Comparison of ENCODE assay signal across 11 cellular contexts in genomic region chr2:196276421-196276820, GRCh38.
DNase-seq lines count a peak whose midpoint lies in the region; ATAC-seq and TF ChIP-seq lines count a peak whose summit lies in the region.
"Had no signal": no experiment of that assay in that cellular context is flagged by ENCODE, and none has a peak within 500 bp of the region (broad histone marks: within the 10 kb centered on the region; RNA-seq: fewer than 3 reads in every experiment).

No MANE protein-coding gene starts in this region.

- peaks cover 46% of the 10 kb centered on the region for H3K4me1 Mint-ChIP-seq in activated CD8-positive, alpha-beta memory T cell treated with anti-CD3 and anti-CD28 coated beads, Interleukin-2, amount 10 ng/mL, durations not matched to agents 7 days and 5 days
- peaks cover 24 to 26% of the 10 kb centered on the region in 2 donors for H3K4me1 Mint-ChIP-seq in effector memory CD8-positive, alpha-beta T cell (ENCODE audit: low read depth in 2 of 2)

- POLR2A ChIA-PET in PC-3 (lab: Charles Lee; ENCODE audit: unreplicated experiment), result no interaction called here

- no peaks in the 10 kb centered on the region for H3K9me2 ChIP-seq in PC-3 (replicated peaks; ENCODE audit: low read length)

- no peaks in the 10 kb centered on the region for H3K9me3 ChIP-seq in PC-3 (ENCODE audit: low read length)
- no peaks in the 10 kb centered on the region for H3K9me3 ChIP-seq in smooth muscle cell (replicated peaks; ENCODE audit: low read depth)
- no peaks in the 10 kb centered on the region for H3K9me3 ChIP-seq in tibial nerve
- H3K9me3 ChIP-seq: ovary had no signal

- H3K4me2 ChIP-seq in PC-3 (ENCODE audit: low read length) (0 out of 2 replicates have a peak overlapping the region, but pooled peaks have one; percentile 10), smooth muscle cell (peak overlapping the region; percentile 53)

- H3K27ac Mint-ChIP-seq in activated CD8-positive, alpha-beta memory T cell treated with anti-CD3 and anti-CD28 coated beads, Interleukin-2, amount 10 ng/mL, durations not matched to agents 7 days and 5 days, result peak overlapping the region; percentile 87
- peak overlapping the region; percentile 46 to 58 for H3K27ac Mint-ChIP-seq in effector memory CD8-positive, alpha-beta T cell

- peaks cover 13% of the 10 kb centered on the region for H3K36me3 Mint-ChIP-seq in activated CD8-positive, alpha-beta memory T cell treated with anti-CD3 and anti-CD28 coated beads, Interleukin-2, amount 10 ng/mL, durations not matched to agents 7 days and 5 days
- H3K36me3 Mint-ChIP-seq in effector memory CD8-positive, alpha-beta T cell (ENCODE audit: insufficient read depth), result no peaks in the 10 kb centered on the region

- peak; percentile 31 for ATAC-seq in activated CD8-positive, alpha-beta memory T cell treated with anti-CD3 and anti-CD28 coated beads, Interleukin-2, amount 10 ng/mL, durations not matched to agents 7 days and 5 days
- peak; percentile 35 for ATAC-seq in PC-3
- no peak for ATAC-seq in effector memory CD8-positive, alpha-beta T cell (replicated peaks)

- H3K9ac ChIP-seq in PC-3 (ENCODE audit: low read length) (no peak overlapping the region), smooth muscle cell (ENCODE audit: low read depth) (no peak overlapping the region)

- DNase-seq in activated CD8-positive, alpha-beta memory T cell treated with anti-CD3 and anti-CD28 coated beads, Interleukin-2, amount 10 ng/mL, durations not matched to agents 7 days and 5 days, result no peak
- no peak for DNase-seq in activated CD8-positive, alpha-beta memory T cell treated with anti-CD3 and anti-CD28 coated beads, Interleukin-2, amount 50 U/mL, for 4 hours
- peak; percentile 24 for DNase-seq in PC-3
- no peak for DNase-seq in effector memory CD8-positive, alpha-beta T cell
- no peak for DNase-seq in smooth muscle cell (lab: John Stamatoyannopoulos, UW; ENCODE audit: unreplicated experiment)
- DNase-seq in NCI-H345 (lab: John Stamatoyannopoulos, UW), result no peak
- DNase-seq in cerebellar cortex (ENCODE audit: low spot score), result no peak
- DNase-seq in tibial nerve (ENCODE audit: low spot score in 2 of 2), result no peak
- DNase-seq: amygdala, NCI-H774, ovary had no signal

- H3K36me3 ChIP-seq in PC-3 (ENCODE audit: low read depth, low read length), result no peaks in the 10 kb centered on the region
- no peaks in the 10 kb centered on the region for H3K36me3 ChIP-seq in smooth muscle cell (ENCODE audit: low read depth)
- no peaks in the 10 kb centered on the region for H3K36me3 ChIP-seq in tibial nerve
- H3K36me3 ChIP-seq: ovary had no signal

- WGBS in smooth muscle cell (ENCODE audit: low lambda C conversion rate), result 53% methylated on average over 2 of the region's 2 CpGs
- 24 to 42% methylated on average over 2 of the region's 2 CpGs for WGBS in tibial nerve, 2 donors

- no peaks in the 10 kb centered on the region for H3K27me3 Mint-ChIP-seq in activated CD8-positive, alpha-beta memory T cell treated with anti-CD3 and anti-CD28 coated beads, Interleukin-2, amount 10 ng/mL, durations not matched to agents 7 days and 5 days
- peaks cover 4 to 12% of the 10 kb centered on the region in 2 donors for H3K27me3 Mint-ChIP-seq in effector memory CD8-positive, alpha-beta T cell

- no peaks in the 10 kb centered on the region for H4K20me1 ChIP-seq in PC-3 (ENCODE audit: low read length)
- H4K20me1 ChIP-seq in smooth muscle cell (ENCODE audit: low read depth), result no peaks in the 10 kb centered on the region

- H3K79me2 ChIP-seq in PC-3 (ENCODE audit: low read length) (no peaks in the 10 kb centered on the region), smooth muscle cell (ENCODE audit: low read depth) (no peaks in the 10 kb centered on the region)

- intact Hi-C loops in PC-3 (cut with micrococcal nuclease), result loop anchor here (1.0 to 2.0 kb wide), 3 partner anchors 36 to 144 kb away; no protein-coding TSS in a partner anchor

- H3K4me3 ChIP-seq in PC-3 (ENCODE audit: low read length) (no peak overlapping the region), smooth muscle cell (no peak overlapping the region), tibial nerve (no peak overlapping the region)
- H3K4me3 ChIP-seq: ovary had no signal

- peak overlapping the region; percentile 56 for H3K4me3 Mint-ChIP-seq in activated CD8-positive, alpha-beta memory T cell treated with anti-CD3 and anti-CD28 coated beads, Interleukin-2, amount 10 ng/mL, durations not matched to agents 7 days and 5 days
- peak overlapping the region; percentile 56 to 60 for H3K4me3 Mint-ChIP-seq in effector memory CD8-positive, alpha-beta T cell

- H3K4me1 ChIP-seq in PC-3 (ENCODE audit: insufficient read depth, low read length), result peaks cover 30% of the 10 kb centered on the region
- peaks cover 19% of the 10 kb centered on the region for H3K4me1 ChIP-seq in smooth muscle cell (ENCODE audit: low read depth)
- peaks cover 0 to 40% (median 21%) of the 10 kb centered on the region in 4 donors for H3K4me1 ChIP-seq in tibial nerve

- CTCF ChIA-PET in activated CD8-positive, alpha-beta memory T cell treated with anti-CD3 and anti-CD28 coated beads, Interleukin-2, amount 10 ng/mL, durations not matched to agents 7 days and 5 days (lab: Charles Lee), result interaction anchor here (0.6 to 2.8 kb wide), 37 partner anchors 9 to 208 kb away, joined by 3 to 26 read pairs (median 6); partner anchors contain the start of genes DNAH7 and STK17B
- CTCF ChIA-PET in PC-3 (lab: Charles Lee), result interaction anchor here (0.5 to 1.0 kb wide), 7 partner anchors 16 to 912 kb away, joined by 3 read pairs; no protein-coding TSS in a partner anchor

- peaks cover 2% of the 10 kb centered on the region for H3K9me3 Mint-ChIP-seq in activated CD8-positive, alpha-beta memory T cell treated with anti-CD3 and anti-CD28 coated beads, Interleukin-2, amount 10 ng/mL, durations not matched to agents 7 days and 5 days (ENCODE audit: low read depth)
- no peaks in the 10 kb centered on the region for H3K9me3 Mint-ChIP-seq in effector memory CD8-positive, alpha-beta T cell

- H3K27ac ChIP-seq in PC-3 (ENCODE audit: low read length) (0 out of 2 replicates have a peak overlapping the region, but pooled peaks have one; percentile 4), smooth muscle cell (ENCODE audit: low read depth) (peak overlapping the region; percentile 69), tibial nerve (peak overlapping the region in 1 of 4 donors; percentile 63)
- H3K27ac ChIP-seq: ovary had no signal

- H3K27me3 ChIP-seq in PC-3 (ENCODE audit: low read length), result no peaks in the 10 kb centered on the region
- H3K27me3 ChIP-seq in smooth muscle cell (ENCODE audit: low read depth), result no peaks in the 10 kb centered on the region
- no peaks in the 10 kb centered on the region for H3K27me3 ChIP-seq in tibial nerve
- H3K27me3 ChIP-seq: ovary had no signal

- TF ChIP-seq POLR2A in tibial nerve (IDR thresholded peaks at IDR 0.05), result no peak

- no peak overlapping the region for H2AFZ ChIP-seq in PC-3 (ENCODE audit: low read length)
- H2AFZ ChIP-seq in smooth muscle cell (ENCODE audit: low read depth), result no peak overlapping the region

- TF ChIP-seq CTCF in PC-3 (conservative IDR thresholded peaks at IDR 0.05; ENCODE audit: low read depth, low read length) (no peak), smooth muscle cell (IDR thresholded peaks at IDR 0.05; ENCODE audit: borderline replicate concordance, insufficient read depth, poor library complexity, severe bottlenecking) (no peak), tibial nerve (IDR thresholded peaks at IDR 0.05) (no peak)

- no TSS peak for BruUV-seq in PC-3 (replicated peaks; lab: Mats Ljungman, UMichigan)

- H3F3A ChIP-seq in PC-3 (ENCODE audit: low read length, unreplicated experiment) (no peaks in the 10 kb centered on the region), smooth muscle cell (ENCODE audit: low read depth) (no peaks in the 10 kb centered on the region)

- no peak for TF ChIP-seq EP300 in tibial nerve (IDR thresholded peaks at IDR 0.05)
